ENCODE assay signal across 1 cellular context in the genomic region with DNA sequence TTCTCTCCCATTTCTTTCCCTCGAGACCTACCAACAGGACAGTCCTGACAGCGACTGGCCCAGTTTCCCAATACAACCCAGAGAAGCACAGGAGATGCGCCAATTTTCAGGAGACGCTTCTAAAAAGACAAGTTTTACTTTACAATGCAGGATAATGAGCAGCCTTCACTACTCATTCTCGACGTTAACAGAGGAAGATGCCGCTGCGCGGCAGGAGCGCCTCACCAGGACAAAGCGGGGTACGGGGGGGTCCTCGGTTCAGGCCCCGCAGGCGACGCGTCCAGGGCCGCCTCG.
TF ChIP-seq lines count a peak whose summit lies in the region.

No MANE protein-coding gene starts in this region.

TF ChIP-seq in GM23338, 12 proteins besides CTCF, POLR2A, EP300 and RAD21 (continued from another document):
- TF ChIP-seq, protein P1, sequence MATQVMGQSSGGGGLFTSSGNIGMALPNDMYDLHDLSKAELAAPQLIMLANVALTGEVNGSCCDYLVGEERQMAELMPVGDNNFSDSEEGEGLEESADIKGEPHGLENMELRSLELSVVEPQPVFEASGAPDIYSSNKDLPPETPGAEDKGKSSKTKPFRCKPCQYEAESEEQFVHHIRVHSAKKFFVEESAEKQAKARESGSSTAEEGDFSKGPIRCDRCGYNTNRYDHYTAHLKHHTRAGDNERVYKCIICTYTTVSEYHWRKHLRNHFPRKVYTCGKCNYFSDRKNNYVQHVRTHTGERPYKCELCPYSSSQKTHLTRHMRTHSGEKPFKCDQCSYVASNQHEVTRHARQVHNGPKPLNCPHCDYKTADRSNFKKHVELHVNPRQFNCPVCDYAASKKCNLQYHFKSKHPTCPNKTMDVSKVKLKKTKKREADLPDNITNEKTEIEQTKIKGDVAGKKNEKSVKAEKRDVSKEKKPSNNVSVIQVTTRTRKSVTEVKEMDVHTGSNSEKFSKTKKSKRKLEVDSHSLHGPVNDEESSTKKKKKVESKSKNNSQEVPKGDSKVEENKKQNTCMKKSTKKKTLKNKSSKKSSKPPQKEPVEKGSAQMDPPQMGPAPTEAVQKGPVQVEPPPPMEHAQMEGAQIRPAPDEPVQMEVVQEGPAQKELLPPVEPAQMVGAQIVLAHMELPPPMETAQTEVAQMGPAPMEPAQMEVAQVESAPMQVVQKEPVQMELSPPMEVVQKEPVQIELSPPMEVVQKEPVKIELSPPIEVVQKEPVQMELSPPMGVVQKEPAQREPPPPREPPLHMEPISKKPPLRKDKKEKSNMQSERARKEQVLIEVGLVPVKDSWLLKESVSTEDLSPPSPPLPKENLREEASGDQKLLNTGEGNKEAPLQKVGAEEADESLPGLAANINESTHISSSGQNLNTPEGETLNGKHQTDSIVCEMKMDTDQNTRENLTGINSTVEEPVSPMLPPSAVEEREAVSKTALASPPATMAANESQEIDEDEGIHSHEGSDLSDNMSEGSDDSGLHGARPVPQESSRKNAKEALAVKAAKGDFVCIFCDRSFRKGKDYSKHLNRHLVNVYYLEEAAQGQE (IDR thresholded peaks at IDR 0.05; ENCODE audit: unreplicated experiment): no peak
- TF ChIP-seq CREB1 (CRISPR knock-in tag; IDR thresholded peaks at IDR 0.05; ENCODE audit: low read depth) (no peak), POLR2AphosphoS5 (IDR thresholded peaks at IDR 0.05; ENCODE audit: low read depth) (no peak)
- TF ChIP-seq, protein P2, sequence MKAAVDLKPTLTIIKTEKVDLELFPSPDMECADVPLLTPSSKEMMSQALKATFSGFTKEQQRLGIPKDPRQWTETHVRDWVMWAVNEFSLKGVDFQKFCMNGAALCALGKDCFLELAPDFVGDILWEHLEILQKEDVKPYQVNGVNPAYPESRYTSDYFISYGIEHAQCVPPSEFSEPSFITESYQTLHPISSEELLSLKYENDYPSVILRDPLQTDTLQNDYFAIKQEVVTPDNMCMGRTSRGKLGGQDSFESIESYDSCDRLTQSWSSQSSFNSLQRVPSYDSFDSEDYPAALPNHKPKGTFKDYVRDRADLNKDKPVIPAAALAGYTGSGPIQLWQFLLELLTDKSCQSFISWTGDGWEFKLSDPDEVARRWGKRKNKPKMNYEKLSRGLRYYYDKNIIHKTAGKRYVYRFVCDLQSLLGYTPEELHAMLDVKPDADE (IDR thresholded peaks at IDR 0.05): no peak
TF ChIP-seq in GM23338: peak in this region for 0.
